In the genomic region with DNA sequence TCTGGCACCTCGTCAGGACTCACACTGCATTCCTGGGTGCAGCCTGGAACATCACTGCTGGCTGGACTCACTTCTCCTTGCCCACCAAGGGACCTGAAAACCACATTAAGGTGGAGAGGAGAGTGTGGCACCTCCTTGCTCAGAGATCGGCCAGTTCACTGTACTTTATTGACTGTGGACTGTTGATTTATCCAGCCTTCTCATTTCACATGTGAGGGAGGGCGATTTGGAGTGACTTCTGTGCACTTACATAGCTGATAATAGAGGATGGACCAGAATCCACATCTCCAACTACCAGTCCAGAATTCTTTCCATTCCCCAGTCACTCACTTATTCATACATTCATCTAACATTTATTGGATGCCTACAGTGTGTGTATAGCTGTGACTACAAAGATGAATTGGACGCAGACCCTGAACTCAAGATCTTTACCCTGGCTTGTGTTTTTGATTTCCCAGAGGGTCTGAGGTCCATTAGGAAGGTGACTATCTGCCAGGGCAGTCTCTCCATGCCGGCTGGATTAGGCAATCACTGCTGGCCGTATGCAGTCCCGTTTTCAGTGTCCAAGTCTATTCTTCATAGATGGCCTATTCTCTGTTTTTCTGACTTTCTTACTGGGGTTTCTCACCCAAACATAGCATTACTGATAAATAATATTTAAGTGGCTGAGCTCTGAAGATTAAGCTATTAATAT, we compare ENCODE assay signal across 10 cellular contexts.
DNase-seq lines count a peak whose midpoint lies in the region; ATAC-seq and TF ChIP-seq lines count a peak whose summit lies in the region.
"Had no signal": no experiment of that assay in that cellular context is flagged by ENCODE, and none has a peak within 500 bp of the region (broad histone marks: within the 10 kb centered on the region; RNA-seq: fewer than 3 reads in every experiment).

No MANE protein-coding gene starts in this region.

- TF ChIP-seq CTCF in HFFc6 (IDR thresholded peaks at IDR 0.05) (no peak), spleen (IDR thresholded peaks at IDR 0.05 in 8 of 11, conservative IDR thresholded peaks at IDR 0.05 in 3 of 11) (no peak)
- no peak for TF ChIP-seq CTCF in activated CD8-positive, alpha-beta T cell treated with anti-CD3 and anti-CD28 coated beads for 36 hours (IDR thresholded peaks at IDR 0.05)

- POLR2A ChIA-PET in activated CD8-positive, alpha-beta T cell treated with anti-CD3 and anti-CD28 coated beads for 36 hours (lab: Charles Lee) = interaction anchor here (0.7 to 3.0 kb wide), 14 partner anchors 9 to 76 kb away, joined by 3 to 17 read pairs (median 3); no protein-coding TSS in a partner anchor

- no peaks in the 10 kb centered on the region for H3K9me3 Mint-ChIP-seq in HFFc6
- no peaks in the 10 kb centered on the region for H3K9me3 Mint-ChIP-seq in activated CD8-positive, alpha-beta T cell treated with anti-CD3 and anti-CD28 coated beads for 36 hours
- H3K9me3 Mint-ChIP-seq: H9, nephron progenitor cell had no signal

- no peak overlapping the region for H3K4me3 Mint-ChIP-seq in HFFc6
- H3K4me3 Mint-ChIP-seq in activated CD8-positive, alpha-beta T cell treated with anti-CD3 and anti-CD28 coated beads for 36 hours = no peak overlapping the region
- H3K4me3 Mint-ChIP-seq: H9, nephron progenitor cell had no signal

- intact Hi-C loops in activated CD8-positive, alpha-beta T cell treated with anti-CD3 and anti-CD28 coated beads for 36 hours (cut with micrococcal nuclease) = loop anchor here (2.0 kb wide), 1 partner anchor 24 kb away; no protein-coding TSS in a partner anchor
- intact Hi-C loops in left cardiac atrium (cut with DNase I) = no loop called here
- intact Hi-C loops in spleen (cut with DNase I; ENCODE audit: low total_unique reads) = no loop called here

- no peak overlapping the region for H3K4me3 ChIP-seq in spleen

- no peak for ATAC-seq in activated CD8-positive, alpha-beta T cell treated with anti-CD3 and anti-CD28 coated beads for 36 hours
- ATAC-seq in left cardiac atrium = peak; percentile 59 to 69
- ATAC-seq in HG02840 (IDR thresholded peaks at IDR 0.05; ENCODE audit: low FRiP score, unreplicated experiment) = no peak
- no peak for ATAC-seq in HG03457 (IDR thresholded peaks at IDR 0.05; ENCODE audit: unreplicated experiment)
- no peak for ATAC-seq in HG02763 (IDR thresholded peaks at IDR 0.05; ENCODE audit: unreplicated experiment)

- 73 to 92% (median 83%) methylated on average over 7 of the region's 7 CpGs for WGBS in spleen, 5 donors

- CTCF ChIA-PET in activated CD8-positive, alpha-beta T cell treated with anti-CD3 and anti-CD28 coated beads for 36 hours (lab: Charles Lee) = interaction anchor here (1.0 to 5.2 kb wide), 6 partner anchors 9 to 146 kb away, joined by 3 to 26 read pairs (median 6); no protein-coding TSS in a partner anchor

- H3K27me3 Mint-ChIP-seq in HFFc6 (ENCODE audit: insufficient read depth) = no peaks in the 10 kb centered on the region
- H3K27me3 Mint-ChIP-seq in activated CD8-positive, alpha-beta T cell treated with anti-CD3 and anti-CD28 coated beads for 36 hours = no peaks in the 10 kb centered on the region

- H3K27ac Mint-ChIP-seq in HFFc6 = 0 out of 2 replicates have a peak overlapping the region, but pooled peaks have one; percentile 82
- H3K27ac Mint-ChIP-seq in activated CD8-positive, alpha-beta T cell treated with anti-CD3 and anti-CD28 coated beads for 36 hours = peak overlapping the region; percentile 74
- H3K27ac Mint-ChIP-seq: H9, nephron progenitor cell had no signal

- DNase-seq in HFFc6 (no peak), left cardiac atrium (peak; percentile 43), spleen (no peak)
- DNase-seq in activated CD8-positive, alpha-beta T cell treated with anti-CD3 and anti-CD28 coated beads for 36 hours = no peak
- DNase-seq: activated CD4-positive, alpha-beta T cell treated with anti-CD3 and anti-CD28 coated beads, Interleukin-2, amount 50 U/mL, for 1 hour; H9; nephron progenitor cell had no signal

- H3K36me3 ChIP-seq in spleen = no peaks in the 10 kb centered on the region

- H3K4me1 ChIP-seq in spleen = peaks cover 0 to 44% (median 25%) of the 10 kb centered on the region in 6 donors

- no peak for TF ChIP-seq POLR2A in spleen (IDR thresholded peaks at IDR 0.05)

- H3K27me3 ChIP-seq in spleen (replicated peaks in 1 of 7) = no peaks in the 10 kb centered on the region

- no peaks in the 10 kb centered on the region for H3K36me3 Mint-ChIP-seq in HFFc6 (ENCODE audit: low read depth)
- no peaks in the 10 kb centered on the region for H3K36me3 Mint-ChIP-seq in activated CD8-positive, alpha-beta T cell treated with anti-CD3 and anti-CD28 coated beads for 36 hours (ENCODE audit: low read depth)

- peaks cover 35% of the 10 kb centered on the region for H3K4me1 Mint-ChIP-seq in HFFc6 (ENCODE audit: low read depth)
- H3K4me1 Mint-ChIP-seq in activated CD8-positive, alpha-beta T cell treated with anti-CD3 and anti-CD28 coated beads for 36 hours (ENCODE audit: low read depth) = peaks cover 47% of the 10 kb centered on the region
- H3K4me1 Mint-ChIP-seq: H9 had no signal

- H3K27ac ChIP-seq in spleen = peak overlapping the region; percentile 10 to 77 (median 61)

- H3K9me3 ChIP-seq in spleen = no peaks in the 10 kb centered on the region

Comparison
In these comparisons a context has a peak if more than half of its experiments do, and no peak if none do; other contexts are left out.
1. ATAC-seq: peak in left cardiac atrium (2 of 2); none in activated CD8-positive, alpha-beta T cell treated with anti-CD3 and anti-CD28 coated beads for 36 hours (single experiment), HG02840 (single experiment), HG03457 (single experiment) and HG02763 (single experiment).